1 cellular context compared by ENCODE assay signal in the genomic region with DNA sequence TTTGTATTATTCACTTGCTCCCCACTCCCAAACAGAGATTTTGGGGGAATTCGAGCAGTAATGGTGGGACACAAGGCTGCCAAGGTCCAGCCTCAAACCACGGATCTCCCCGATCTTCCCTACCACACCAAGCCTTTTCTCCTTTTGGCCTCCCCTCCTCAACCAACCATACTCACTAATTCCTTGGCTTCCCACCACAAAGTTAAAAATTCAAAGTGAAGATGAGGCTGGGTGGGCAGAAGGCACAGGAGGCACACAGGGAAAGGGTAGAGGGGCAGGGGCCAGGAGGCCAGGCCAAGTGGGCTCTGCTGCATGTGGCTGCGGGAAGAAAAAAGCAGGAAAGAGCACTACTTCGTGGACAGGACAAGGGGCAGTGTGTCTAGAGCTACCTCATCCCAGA.
TF ChIP-seq lines count a peak whose summit lies in the region.

No MANE protein-coding gene starts in this region.

TF ChIP-seq in SK-N-SH, 30 proteins besides CTCF, POLR2A, EP300 and RAD21 (continued from another document):
- TF ChIP-seq, protein P1, sequence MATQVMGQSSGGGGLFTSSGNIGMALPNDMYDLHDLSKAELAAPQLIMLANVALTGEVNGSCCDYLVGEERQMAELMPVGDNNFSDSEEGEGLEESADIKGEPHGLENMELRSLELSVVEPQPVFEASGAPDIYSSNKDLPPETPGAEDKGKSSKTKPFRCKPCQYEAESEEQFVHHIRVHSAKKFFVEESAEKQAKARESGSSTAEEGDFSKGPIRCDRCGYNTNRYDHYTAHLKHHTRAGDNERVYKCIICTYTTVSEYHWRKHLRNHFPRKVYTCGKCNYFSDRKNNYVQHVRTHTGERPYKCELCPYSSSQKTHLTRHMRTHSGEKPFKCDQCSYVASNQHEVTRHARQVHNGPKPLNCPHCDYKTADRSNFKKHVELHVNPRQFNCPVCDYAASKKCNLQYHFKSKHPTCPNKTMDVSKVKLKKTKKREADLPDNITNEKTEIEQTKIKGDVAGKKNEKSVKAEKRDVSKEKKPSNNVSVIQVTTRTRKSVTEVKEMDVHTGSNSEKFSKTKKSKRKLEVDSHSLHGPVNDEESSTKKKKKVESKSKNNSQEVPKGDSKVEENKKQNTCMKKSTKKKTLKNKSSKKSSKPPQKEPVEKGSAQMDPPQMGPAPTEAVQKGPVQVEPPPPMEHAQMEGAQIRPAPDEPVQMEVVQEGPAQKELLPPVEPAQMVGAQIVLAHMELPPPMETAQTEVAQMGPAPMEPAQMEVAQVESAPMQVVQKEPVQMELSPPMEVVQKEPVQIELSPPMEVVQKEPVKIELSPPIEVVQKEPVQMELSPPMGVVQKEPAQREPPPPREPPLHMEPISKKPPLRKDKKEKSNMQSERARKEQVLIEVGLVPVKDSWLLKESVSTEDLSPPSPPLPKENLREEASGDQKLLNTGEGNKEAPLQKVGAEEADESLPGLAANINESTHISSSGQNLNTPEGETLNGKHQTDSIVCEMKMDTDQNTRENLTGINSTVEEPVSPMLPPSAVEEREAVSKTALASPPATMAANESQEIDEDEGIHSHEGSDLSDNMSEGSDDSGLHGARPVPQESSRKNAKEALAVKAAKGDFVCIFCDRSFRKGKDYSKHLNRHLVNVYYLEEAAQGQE (IDR thresholded peaks at IDR 0.05; ENCODE audit: low read depth, low read length): no peak
- TF ChIP-seq, protein P2, sequence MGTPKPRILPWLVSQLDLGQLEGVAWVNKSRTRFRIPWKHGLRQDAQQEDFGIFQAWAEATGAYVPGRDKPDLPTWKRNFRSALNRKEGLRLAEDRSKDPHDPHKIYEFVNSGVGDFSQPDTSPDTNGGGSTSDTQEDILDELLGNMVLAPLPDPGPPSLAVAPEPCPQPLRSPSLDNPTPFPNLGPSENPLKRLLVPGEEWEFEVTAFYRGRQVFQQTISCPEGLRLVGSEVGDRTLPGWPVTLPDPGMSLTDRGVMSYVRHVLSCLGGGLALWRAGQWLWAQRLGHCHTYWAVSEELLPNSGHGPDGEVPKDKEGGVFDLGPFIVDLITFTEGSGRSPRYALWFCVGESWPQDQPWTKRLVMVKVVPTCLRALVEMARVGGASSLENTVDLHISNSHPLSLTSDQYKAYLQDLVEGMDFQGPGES (IDR thresholded peaks at IDR 0.05; ENCODE audit: low read depth, low read length): no peak
- TF ChIP-seq NRF1 (IDR thresholded peaks at IDR 0.05; ENCODE audit: low read depth, low read length): no peak
- TF ChIP-seq FOXJ3 (CRISPR knock-in tag; IDR thresholded peaks at IDR 0.05): no peak
- TF ChIP-seq EZH2phosphoT487 (IDR thresholded peaks at IDR 0.05; ENCODE audit: borderline replicate concordance, low read depth): no peak
- no peak for TF ChIP-seq ELF1 (IDR thresholded peaks at IDR 0.05)
- TF ChIP-seq, protein P3, sequence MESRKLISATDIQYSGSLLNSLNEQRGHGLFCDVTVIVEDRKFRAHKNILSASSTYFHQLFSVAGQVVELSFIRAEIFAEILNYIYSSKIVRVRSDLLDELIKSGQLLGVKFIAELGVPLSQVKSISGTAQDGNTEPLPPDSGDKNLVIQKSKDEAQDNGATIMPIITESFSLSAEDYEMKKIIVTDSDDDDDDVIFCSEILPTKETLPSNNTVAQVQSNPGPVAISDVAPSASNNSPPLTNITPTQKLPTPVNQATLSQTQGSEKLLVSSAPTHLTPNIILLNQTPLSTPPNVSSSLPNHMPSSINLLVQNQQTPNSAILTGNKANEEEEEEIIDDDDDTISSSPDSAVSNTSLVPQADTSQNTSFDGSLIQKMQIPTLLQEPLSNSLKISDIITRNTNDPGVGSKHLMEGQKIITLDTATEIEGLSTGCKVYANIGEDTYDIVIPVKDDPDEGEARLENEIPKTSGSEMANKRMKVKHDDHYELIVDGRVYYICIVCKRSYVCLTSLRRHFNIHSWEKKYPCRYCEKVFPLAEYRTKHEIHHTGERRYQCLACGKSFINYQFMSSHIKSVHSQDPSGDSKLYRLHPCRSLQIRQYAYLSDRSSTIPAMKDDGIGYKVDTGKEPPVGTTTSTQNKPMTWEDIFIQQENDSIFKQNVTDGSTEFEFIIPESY (IDR thresholded peaks at IDR 0.05; ENCODE audit: borderline replicate concordance, low read depth): no peak
- TF ChIP-seq MEF2A (IDR thresholded peaks at IDR 0.05; ENCODE audit: borderline replicate concordance, low read depth): no peak
- no peak for TF ChIP-seq GABPA (IDR thresholded peaks at IDR 0.05; ENCODE audit: low read depth)
- no peak for TF ChIP-seq SMC3 (IDR thresholded peaks at IDR 0.05; ENCODE audit: low read depth, low read length)
- TF ChIP-seq, protein P4, sequence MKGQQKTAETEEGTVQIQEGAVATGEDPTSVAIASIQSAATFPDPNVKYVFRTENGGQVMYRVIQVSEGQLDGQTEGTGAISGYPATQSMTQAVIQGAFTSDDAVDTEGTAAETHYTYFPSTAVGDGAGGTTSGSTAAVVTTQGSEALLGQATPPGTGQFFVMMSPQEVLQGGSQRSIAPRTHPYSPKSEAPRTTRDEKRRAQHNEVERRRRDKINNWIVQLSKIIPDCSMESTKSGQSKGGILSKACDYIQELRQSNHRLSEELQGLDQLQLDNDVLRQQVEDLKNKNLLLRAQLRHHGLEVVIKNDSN (IDR thresholded peaks at IDR 0.05; ENCODE audit: borderline replicate concordance, low read depth): no peak
- no peak for TF ChIP-seq MXI1 (IDR thresholded peaks at IDR 0.05; ENCODE audit: low read depth, low read length)
